20 cellular contexts compared by ENCODE assay signal in genomic region chr15:60731583-60732130, GRCh38.
DNase-seq lines count a peak whose midpoint lies in the region; ATAC-seq and TF ChIP-seq lines count a peak whose summit lies in the region.
"Had no signal": no experiment of that assay in that cellular context is flagged by ENCODE, and none has a peak within 500 bp of the region (broad histone marks: within the 10 kb centered on the region; RNA-seq: fewer than 3 reads in every experiment).

No MANE protein-coding gene starts in this region.

- H3K4me3 ChIP-seq in AG10803 (ENCODE audit: low read length) = no peak overlapping the region
- H3K4me3 ChIP-seq: BLaER1 treated with 17β-estradiol and CSF1 and Interleukin-3, amounts not matched to agents 10 nM and 100 nM; SJSA1 had no signal

- peak; percentile 8 for ATAC-seq in left lobe of liver
- ATAC-seq in HG02759 (IDR thresholded peaks at IDR 0.05; ENCODE audit: unreplicated experiment) = no peak
- ATAC-seq in effector memory CD8-positive, alpha-beta T cell (replicated peaks) = no peak

- peaks cover 23% of the 10 kb centered on the region for H3K4me1 Mint-ChIP-seq in T-helper 1 cell treated with Interleukin-12 subunit alpha and Interleukin-12 subunit beta and Interleukin-4 antibody, amounts not matched to agents 30 μg/mL and 1 μg/mL, for 36 hours (ENCODE audit: low read depth)
- peaks cover 63% of the 10 kb centered on the region for H3K4me1 Mint-ChIP-seq in activated T-helper 1 cell treated with anti-CD3 and anti-CD28 coated beads, Interleukin-12 subunit alpha, Interleukin-12 subunit beta, Interleukin-2, Interleukin-4 antibody, amounts not matched to agents 30 ng/mL and 10 ng/mL and 1 ng/mL, durations not matched to agents 14 hours and 24 hours and 36 hours (ENCODE audit: low read depth)
- peaks cover 0 to 5% of the 10 kb centered on the region in 2 donors for H3K4me1 Mint-ChIP-seq in effector memory CD8-positive, alpha-beta T cell (ENCODE audit: low read depth in 2 of 2)
- H3K4me1 Mint-ChIP-seq: IgD-negative memory B cell had no signal

- TF ChIP-seq CTCF in AG10803 (conservative IDR thresholded peaks at IDR 0.05; ENCODE audit: low read length) = no peak

- peaks cover 14% of the 10 kb centered on the region for H3K36me3 Mint-ChIP-seq in T-helper 1 cell treated with Interleukin-12 subunit alpha and Interleukin-12 subunit beta and Interleukin-4 antibody, amounts not matched to agents 30 μg/mL and 1 μg/mL, for 36 hours (ENCODE audit: low read depth)
- peaks cover 33% of the 10 kb centered on the region for H3K36me3 Mint-ChIP-seq in activated T-helper 1 cell treated with anti-CD3 and anti-CD28 coated beads, Interleukin-12 subunit alpha, Interleukin-12 subunit beta, Interleukin-2, Interleukin-4 antibody, amounts not matched to agents 30 ng/mL and 10 ng/mL and 1 ng/mL, durations not matched to agents 14 hours and 24 hours and 36 hours (ENCODE audit: low read depth)
- H3K36me3 Mint-ChIP-seq in effector memory CD8-positive, alpha-beta T cell (ENCODE audit: insufficient read depth) = peaks cover 2% of the 10 kb centered on the region

- no peak overlapping the region for H3K4me3 Mint-ChIP-seq in T-helper 1 cell treated with Interleukin-12 subunit alpha and Interleukin-12 subunit beta and Interleukin-4 antibody, amounts not matched to agents 30 μg/mL and 1 μg/mL, for 36 hours
- no peak overlapping the region for H3K4me3 Mint-ChIP-seq in activated T-helper 1 cell treated with anti-CD3 and anti-CD28 coated beads, Interleukin-12 subunit alpha, Interleukin-12 subunit beta, Interleukin-2, Interleukin-4 antibody, amounts not matched to agents 30 ng/mL and 10 ng/mL and 1 ng/mL, durations not matched to agents 14 hours and 24 hours and 36 hours
- no peak overlapping the region for H3K4me3 Mint-ChIP-seq in effector memory CD8-positive, alpha-beta T cell
- H3K4me3 Mint-ChIP-seq: IgD-negative memory B cell had no signal

- H3K27ac Mint-ChIP-seq in T-helper 1 cell treated with Interleukin-12 subunit alpha and Interleukin-12 subunit beta and Interleukin-4 antibody, amounts not matched to agents 30 μg/mL and 1 μg/mL, for 36 hours = peak overlapping the region; percentile 1
- peak overlapping the region; percentile 64 for H3K27ac Mint-ChIP-seq in activated T-helper 1 cell treated with anti-CD3 and anti-CD28 coated beads, Interleukin-12 subunit alpha, Interleukin-12 subunit beta, Interleukin-2, Interleukin-4 antibody, amounts not matched to agents 30 ng/mL and 10 ng/mL and 1 ng/mL, durations not matched to agents 14 hours and 24 hours and 36 hours
- H3K27ac Mint-ChIP-seq in effector memory CD8-positive, alpha-beta T cell = no peak overlapping the region
- H3K27ac Mint-ChIP-seq: IgD-negative memory B cell had no signal

- peaks cover 40% of the 10 kb centered on the region for H3K9me3 Mint-ChIP-seq in T-helper 1 cell treated with Interleukin-12 subunit alpha and Interleukin-12 subunit beta and Interleukin-4 antibody, amounts not matched to agents 30 μg/mL and 1 μg/mL, for 36 hours
- H3K9me3 Mint-ChIP-seq in activated T-helper 1 cell treated with anti-CD3 and anti-CD28 coated beads, Interleukin-12 subunit alpha, Interleukin-12 subunit beta, Interleukin-2, Interleukin-4 antibody, amounts not matched to agents 30 ng/mL and 10 ng/mL and 1 ng/mL, durations not matched to agents 14 hours and 24 hours and 36 hours = peaks cover 40% of the 10 kb centered on the region
- H3K9me3 Mint-ChIP-seq in effector memory CD8-positive, alpha-beta T cell = peaks cover 0 to 5% of the 10 kb centered on the region in 2 donors

- H3K27me3 Mint-ChIP-seq in T-helper 1 cell treated with Interleukin-12 subunit alpha and Interleukin-12 subunit beta and Interleukin-4 antibody, amounts not matched to agents 30 μg/mL and 1 μg/mL, for 36 hours (ENCODE audit: low read depth) = no peaks in the 10 kb centered on the region
- H3K27me3 Mint-ChIP-seq in activated T-helper 1 cell treated with anti-CD3 and anti-CD28 coated beads, Interleukin-12 subunit alpha, Interleukin-12 subunit beta, Interleukin-2, Interleukin-4 antibody, amounts not matched to agents 30 ng/mL and 10 ng/mL and 1 ng/mL, durations not matched to agents 14 hours and 24 hours and 36 hours (ENCODE audit: insufficient read depth) = no peaks in the 10 kb centered on the region
- no peaks in the 10 kb centered on the region for H3K27me3 Mint-ChIP-seq in effector memory CD8-positive, alpha-beta T cell

- intact Hi-C loops in activated T-helper 1 cell treated with anti-CD3 and anti-CD28 coated beads, Interleukin-12 subunit alpha, Interleukin-12 subunit beta, Interleukin-2, Interleukin-4 antibody, amounts not matched to agents 30 ng/mL and 10 ng/mL and 1 ng/mL, durations not matched to agents 14 hours and 24 hours and 36 hours (cut with micrococcal nuclease) = loop anchor here (5.0 kb wide), 1 partner anchor 34 kb away; no protein-coding TSS in a partner anchor

- no peak for DNase-seq in T-helper 1 cell
- DNase-seq in AG10803 (ENCODE audit: low read depth) = peak; percentile 9
- DNase-seq in activated T-helper 1 cell treated with anti-CD3 and anti-CD28 coated beads, Interleukin-12 subunit alpha, Interleukin-12 subunit beta, Interleukin-2, Interleukin-4 antibody, amounts not matched to agents 30 ng/mL and 10 ng/mL and 1 ng/mL, durations not matched to agents 14 hours and 24 hours and 36 hours (ENCODE audit: low spot score) = no peak
- no peak for DNase-seq in left lobe of liver (ENCODE audit: low spot score)
- no peak for DNase-seq in effector memory CD8-positive, alpha-beta T cell
- no peak for DNase-seq in hepatic stellate cell (ENCODE audit: low spot score)
- DNase-seq: ACHN, GOT3, MV-4-11, NCI-H1694, NCI-H2081, NCI-H2171, NCI-H345, NCI-H524 treated with DMSO at 0.1 percent for 48 hours, OCI-M1 had no signal

Comparison
In these comparisons a context has a peak if more than half of its experiments do, and no peak if none do; other contexts are left out.
1. H3K27ac Mint-ChIP-seq: peak in T-helper 1 cell treated with Interleukin-12 subunit alpha and Interleukin-12 subunit beta and Interleukin-4 antibody, amounts not matched to agents 30 μg/mL and 1 μg/mL, for 36 hours (single experiment) and activated T-helper 1 cell treated with anti-CD3 and anti-CD28 coated beads, Interleukin-12 subunit alpha, Interleukin-12 subunit beta, Interleukin-2, Interleukin-4 antibody, amounts not matched to agents 30 ng/mL and 10 ng/mL and 1 ng/mL, durations not matched to agents 14 hours and 24 hours and 36 hours (single experiment); none in effector memory CD8-positive, alpha-beta T cell (0 of 2).